8 cellular contexts compared by ENCODE assay signal in the genomic region with DNA sequence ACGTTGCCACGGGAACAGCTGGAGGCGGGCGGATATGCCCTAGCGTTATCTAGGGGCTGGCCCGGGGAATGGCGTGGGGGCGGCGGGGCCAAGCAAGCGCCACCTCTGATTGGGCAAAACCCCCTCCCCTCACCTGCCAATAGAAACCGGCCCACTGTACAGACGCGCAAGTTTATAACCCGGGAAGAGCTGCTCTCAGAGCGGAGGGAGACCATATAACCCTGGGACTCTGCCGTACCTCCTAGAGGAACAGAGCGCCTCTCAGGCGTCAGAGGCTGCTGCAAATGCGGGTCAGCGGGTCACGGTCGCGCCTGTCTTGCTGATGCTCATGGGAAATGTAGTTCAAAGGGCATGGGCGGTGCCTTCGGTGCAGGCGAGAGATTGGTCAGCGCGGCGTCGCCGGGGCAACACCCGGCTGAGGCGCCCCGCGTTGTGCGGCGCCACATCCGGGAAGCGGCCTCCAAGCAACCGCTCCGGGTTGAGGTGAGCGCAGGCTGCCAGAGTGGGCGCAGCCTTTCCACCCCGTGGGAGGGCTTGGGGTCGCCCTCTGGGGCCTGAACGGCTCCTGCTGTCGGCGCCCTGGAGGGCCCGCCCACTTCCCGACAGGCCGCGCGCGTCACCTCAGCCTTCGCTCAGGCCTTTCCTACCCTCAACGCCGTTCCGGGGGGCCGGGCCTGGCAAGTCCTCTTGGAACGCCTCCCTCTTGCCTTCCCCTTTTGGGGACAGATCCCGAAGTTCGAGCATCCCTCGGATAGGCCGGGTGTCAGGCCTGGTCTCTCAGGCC. TPM values are rescaled to one million over a fixed set of nuclear protein-coding genes. Genes with fewer than 3 reads are reported as not detected.
DNase-seq lines count a peak whose midpoint lies in the region; ATAC-seq and TF ChIP-seq lines count a peak whose summit lies in the region.

ZNF446 (plus strand) TSS at position 639 of the 784 bp plus-strand sequence. CDS start 867 bp downstream, outside the sequence.

- H3K4me3 Mint-ChIP-seq in H9: peak within 1 kb of the TSS; percentile 88 to 94
- H3K4me3 Mint-ChIP-seq in natural killer cell treated with Interleukin-12 subunit alpha and Interleukin-12 subunit beta and Interleukin-15 and Interleukin-18, amount 100 ng/mL, for 72 hours: peak within 1 kb of the TSS; percentile 88

- H3K4me3 ChIP-seq in fibroblast of the aortic adventitia (ENCODE audit: low read depth, low read length): peak within 1 kb of the TSS; percentile 74

- H3K14ac ChIP-seq in H9 (ENCODE audit: insufficient read depth, low read length): peak within 1 kb of the TSS; percentile 74; the same call in 1 of the 2 replicates

- H3K9me3 ChIP-seq in ES-I3 (ENCODE audit: control insufficient read depth, insufficient read depth, low read length): no peaks in the 10 kb centered on the region
- no peaks in the 10 kb centered on the region for H3K9me3 ChIP-seq in H9 (ENCODE audit: control insufficient read depth, low read depth, low read length)

- peak within 1 kb of the TSS; percentile 97 to 98 (median 98); a peak in 6 of 7 replicates for H3K27ac Mint-ChIP-seq in H9
- peak within 1 kb of the TSS; percentile 84 to 89 for H3K27ac Mint-ChIP-seq in natural killer cell treated with Interleukin-12 subunit alpha and Interleukin-12 subunit beta and Interleukin-15 and Interleukin-18, amount 100 ng/mL, for 72 hours

- peaks cover under 1 to 20% (median 4%) of the 10 kb centered on the region in 3 experiments; a peak in 6 of 7 replicates for H3K36me3 Mint-ChIP-seq in H9 (ENCODE audit: insufficient read depth in 1 of 3, low read depth in 3 of 3)
- H3K36me3 Mint-ChIP-seq in natural killer cell treated with Interleukin-12 subunit alpha and Interleukin-12 subunit beta and Interleukin-15 and Interleukin-18, amount 100 ng/mL, for 72 hours: no peaks in the 10 kb centered on the region

- H3K4me2 ChIP-seq in H9 (ENCODE audit: insufficient read depth, insufficient read length, low read length): peak within 1 kb of the TSS; percentile 43

- peak within 1 kb of the TSS; percentile 70 for H3K18ac ChIP-seq in H9 (ENCODE audit: insufficient read length, low read depth, low read length)

- no peak within 1 kb of the TSS for H4K91ac ChIP-seq in H9 (ENCODE audit: insufficient read length, low read depth, low read length)

- H4K20me1 ChIP-seq in H9 (ENCODE audit: control insufficient read depth, insufficient read depth, insufficient read length): no peaks in the 10 kb centered on the region

- H3K27ac ChIP-seq in H9 (ENCODE audit: insufficient read length, low read depth, low read length): no peak within 1 kb of the TSS

- no peaks in the 10 kb centered on the region; the same call in 1 of the 2 replicates for H3K4me1 ChIP-seq in ES-I3 (ENCODE audit: insufficient read depth, low read length)
- H3K4me1 ChIP-seq in H9 (ENCODE audit: insufficient read depth, low read length): no peaks in the 10 kb centered on the region

- H3K23me2 ChIP-seq in H9 (ENCODE audit: insufficient read length, low read depth, low read length, poor library complexity, severe bottlenecking): peaks cover 7% of the 10 kb centered on the region

- no peak within 1 kb of the TSS for H3K56ac ChIP-seq in H9 (ENCODE audit: insufficient read length, low read depth, low read length)

- H2BK15ac ChIP-seq in H9 (ENCODE audit: low read depth, low read length): no peak within 1 kb of the TSS

- no peak within 1 kb of the TSS for H4K5ac ChIP-seq in H9 (ENCODE audit: insufficient read length, low read depth, low read length)

- no peaks in the 10 kb centered on the region for H3K79me1 ChIP-seq in H9 (ENCODE audit: insufficient read depth, low read depth, low read length, poor library complexity, severe bottlenecking)

- H2BK20ac ChIP-seq in H9 (ENCODE audit: low read depth, low read length, poor library complexity, severe bottlenecking): no peak within 1 kb of the TSS

- peak within 1 kb of the TSS; percentile 84 for H2AFZ ChIP-seq in H9 (ENCODE audit: low read length)

- no peak within 1 kb of the TSS for H2BK120ac ChIP-seq in H9 (ENCODE audit: low read depth, low read length, poor library complexity, severe bottlenecking)

- H3K27me3 ChIP-seq in H9 (ENCODE audit: insufficient read depth, low read length): no peaks in the 10 kb centered on the region

- H3K27me3 Mint-ChIP-seq in H9 (ENCODE audit: low read depth): no peaks in the 10 kb centered on the region; the same call in 1 of the 2 replicates
- no peaks in the 10 kb centered on the region for H3K27me3 Mint-ChIP-seq in natural killer cell treated with Interleukin-12 subunit alpha and Interleukin-12 subunit beta and Interleukin-15 and Interleukin-18, amount 100 ng/mL, for 72 hours

- no peak within 1 kb of the TSS for H2BK12ac ChIP-seq in H9 (ENCODE audit: insufficient read length, low read depth, low read length)

- H3K4me1 Mint-ChIP-seq in H9: peaks cover 9 to 13% of the 10 kb centered on the region in 2 experiments
- peaks cover 11 to 13% of the 10 kb centered on the region in 2 donors for H3K4me1 Mint-ChIP-seq in natural killer cell treated with Interleukin-12 subunit alpha and Interleukin-12 subunit beta and Interleukin-15 and Interleukin-18, amount 100 ng/mL, for 72 hours (ENCODE audit: low read depth in 2 of 2)

- no peak for TF ChIP-seq CTCF in H9 (conservative IDR thresholded peaks at IDR 0.05)
- no peak for TF ChIP-seq CTCF in fibroblast of the aortic adventitia (IDR thresholded peaks at IDR 0.05; ENCODE audit: insufficient read depth, low read length)

- H3K23ac ChIP-seq in H9 (ENCODE audit: insufficient read length, low read depth, low read length): no peak within 1 kb of the TSS

- no CpG with 5 or more reads among the region's 64 CpGs for WGBS in H9 (ENCODE audit: extremely low coverage, insufficient read length, low lambda C conversion rate)

- H3K9me3 Mint-ChIP-seq in H9: no peaks in the 10 kb centered on the region
- H3K9me3 Mint-ChIP-seq in natural killer cell treated with Interleukin-12 subunit alpha and Interleukin-12 subunit beta and Interleukin-15 and Interleukin-18, amount 100 ng/mL, for 72 hours: no peaks in the 10 kb centered on the region

- TF ChIP-seq POLR2A in Raji (IDR thresholded peaks at IDR 0.05; ENCODE audit: insufficient read depth, low read depth, low read length): peak; percentile 64

- H3K4ac ChIP-seq in H9 (ENCODE audit: low read depth, low read length): no peak within 1 kb of the TSS

- H3K79me2 ChIP-seq in H9 (ENCODE audit: insufficient read depth, low read length): no peaks in the 10 kb centered on the region

- peak; percentile 93 to 95 for ATAC-seq in natural killer cell treated with Interleukin-12 subunit alpha and Interleukin-12 subunit beta and Interleukin-15 and Interleukin-18, amount 100 ng/mL, for 72 hours

- H3T11ph ChIP-seq in H9 (ENCODE audit: low read length): no peak within 1 kb of the TSS

- no peak within 1 kb of the TSS for H2AK5ac ChIP-seq in H9 (ENCODE audit: insufficient read length, low read length)

- no peaks in the 10 kb centered on the region for H3K36me3 ChIP-seq in ES-I3 (ENCODE audit: insufficient read depth, low read length)

- no peak within 1 kb of the TSS for H2BK5ac ChIP-seq in H9 (ENCODE audit: insufficient read length, low read length)

- DNase-seq in H9 (peak; percentile 97), M059J (ENCODE audit: low read depth) (peak; percentile 97), fibroblast of the aortic adventitia (ENCODE audit: low read depth) (peak; percentile 97)
- peak; percentile 98 for DNase-seq in activated effector memory CD4-positive, alpha-beta T cell treated with anti-CD3 and anti-CD28 coated beads, Interleukin-2, amount 50 U/mL, for 16 hours
- peak; percentile 96 for DNase-seq in natural killer cell treated with Interleukin-12 subunit alpha and Interleukin-12 subunit beta and Interleukin-15 and Interleukin-18, amount 100 ng/mL, for 72 hours (ENCODE audit: low spot score)
- peak; percentile 96 for DNase-seq in stimulated activated naive CD4-positive, alpha-beta T cell treated with Interleukin-2 at 50 U/mL for 16 hours (lab: John Stamatoyannopoulos, UW)

- H4K8ac ChIP-seq in H9 (replicated peaks; ENCODE audit: insufficient read length, low read depth, low read length): no peak within 1 kb of the TSS

- H3K9ac ChIP-seq in ES-I3 (ENCODE audit: low read depth, low read length) (peak within 1 kb of the TSS; percentile 77), H9 (ENCODE audit: extremely low read depth, insufficient read length, low read length) (peak within 1 kb of the TSS; percentile 27)

RNA-seq across cellular contexts. Expression of gene ZNF446, which starts in this region (rescaled TPM):
- total RNA-seq in H9 (2021) (7.6 and 8.4 TPM in 2 replicates), fibroblast of the aortic adventitia (ENCODE audit: low replicate concordance) (6.7 and 7.5 TPM in 2 replicates)
- total RNA-seq in M059J (2014; rRNA removed; shearing (Covaris generic)): 5.4 and 10.9 TPM in 2 replicates
- total RNA-seq in natural killer cell treated with Interleukin-12 subunit alpha and Interleukin-12 subunit beta and Interleukin-15 and Interleukin-18, amount 100 ng/mL, for 72 hours: 1 to 10 TPM; 3.9 to 5.8 TPM
